Comparison of ENCODE assay signal across 1 cellular context in genomic region chr18:21278218-21278617, GRCh38.
TF ChIP-seq lines count a peak whose summit lies in the region.

No MANE protein-coding gene starts in this region.

TF ChIP-seq in HEK293, 187 proteins besides CTCF, POLR2A, EP300 and RAD21 (continued from another document):
- TF ChIP-seq ZNF518A (tag by site-specific recombination; conservative IDR thresholded peaks at IDR 0.05; ENCODE audit: low read depth) (peak; percentile 87), ZNF654 (tag by site-specific recombination; IDR thresholded peaks at IDR 0.05; ENCODE audit: low read depth) (peak; percentile 31; the same call in 1 of the 2 replicates), REST (tag by site-specific recombination; IDR thresholded peaks at IDR 0.05) (peak; percentile 51), ZNF558 (tag by site-specific recombination; IDR thresholded peaks at IDR 0.05) (0 out of 2 replicates have a peak, but pooled peaks have one; percentile 68), ZBTB11 (tag by site-specific recombination; conservative IDR thresholded peaks at IDR 0.05; ENCODE audit: low read depth) (peak; percentile 85), ZNF664 (tag by site-specific recombination; IDR thresholded peaks at IDR 0.05) (peak; percentile 57; the same call in 1 of the 2 replicates), ZNF510 (tag by site-specific recombination; IDR thresholded peaks at IDR 0.05; ENCODE audit: insufficient replicate concordance) (peak; percentile 67), ZNF19 (tag by site-specific recombination; IDR thresholded peaks at IDR 0.05; ENCODE audit: low read depth) (0 out of 2 replicates have a peak, but pooled peaks have one; percentile 77), ZNF623 (tag by site-specific recombination; IDR thresholded peaks at IDR 0.05) (peak; percentile 77)
